In genomic region chr16:9366048-9366969, GRCh38 we compare ENCODE assay signal across 18 cellular contexts.
DNase-seq lines count a peak whose midpoint lies in the region; ATAC-seq, FAIRE-seq and TF ChIP-seq lines count a peak whose summit lies in the region.
"Had no signal": no experiment of that assay in that cellular context is flagged by ENCODE, and none has a peak within 500 bp of the region (broad histone marks: within the 10 kb centered on the region; RNA-seq: fewer than 3 reads in every experiment).

No MANE protein-coding gene starts in this region.

- WGBS in esophagus muscularis mucosa = 84% methylated on average over 8 of the region's 8 CpGs

- H3K27ac ChIP-seq in left ventricle myocardium inferior (replicated peaks) = peak overlapping the region; percentile 89
- peak overlapping the region; percentile 42 to 65 (median 56) for H3K27ac ChIP-seq in esophagus muscularis mucosa (replicated peaks in 1 of 4)
- H3K27ac ChIP-seq: A549; BLaER1 treated with 17β-estradiol and CSF1 and Interleukin-3, amounts not matched to agents 10 nM and 100 nM; PC-9 had no signal

- H3K4me1 ChIP-seq in left ventricle myocardium inferior (peaks cover 18% of the 10 kb centered on the region), esophagus muscularis mucosa (peaks cover 19 to 26% (median 22%) of the 10 kb centered on the region in 4 donors)
- H3K4me1 ChIP-seq: A549, HAP-1 had no signal

- no peaks in the 10 kb centered on the region for H3K4me1 Mint-ChIP-seq in osteocyte (ENCODE audit: unreplicated experiment)
- H3K4me1 Mint-ChIP-seq in type B pancreatic cell (ENCODE audit: unreplicated experiment) = peaks cover 7% of the 10 kb centered on the region

- no peak for ATAC-seq in left cardiac atrium

- H3K9me3 Mint-ChIP-seq in osteocyte (ENCODE audit: unreplicated experiment) (peaks cover 4% of the 10 kb centered on the region), type B pancreatic cell (no peaks in the 10 kb centered on the region)

- H3K36me3 ChIP-seq in left ventricle myocardium inferior = no peaks in the 10 kb centered on the region
- no peaks in the 10 kb centered on the region for H3K36me3 ChIP-seq in esophagus muscularis mucosa
- H3K36me3 ChIP-seq: BLaER1 treated with 17β-estradiol and CSF1 and Interleukin-3, amounts not matched to agents 10 nM and 100 nM; HAP-1 had no signal

- DNase-seq in left ventricle myocardium inferior (no peak), left cardiac atrium (no peak), esophagus muscularis mucosa (ENCODE audit: extremely low spot score) (peak; percentile 86), osteocyte (ENCODE audit: extremely low spot score, unreplicated experiment) (peak; percentile 64), type B pancreatic cell (ENCODE audit: extremely low spot score, unreplicated experiment) (peak; percentile 34), RCC 7860 (ENCODE audit: low spot score) (no peak), Kasumi-1 (lab: John Stamatoyannopoulos, UW) (no peak), NCI-H187 treated with DMSO at 0.1 percent for 48 hours (lab: John Stamatoyannopoulos, UW) (no peak)
- DNase-seq: DMS79 treated with DMSO at 0.1 percent for 48 hours, NCI-H1048, NCI-H146, NCI-H2081 treated with DMSO at 0.1 percent for 48 hours, NCI-H510A, NCI-H774, PC-9 had no signal

- no peak for TF ChIP-seq POLR2A in esophagus muscularis mucosa (IDR thresholded peaks at IDR 0.05; ENCODE audit: low read depth)

- H3K4me3 ChIP-seq in left ventricle myocardium inferior = peak overlapping the region; percentile 27
- H3K4me3 ChIP-seq in esophagus muscularis mucosa = no peak overlapping the region
- H3K4me3 ChIP-seq: A549; BLaER1 treated with 17β-estradiol and CSF1 and Interleukin-3, amounts not matched to agents 10 nM and 100 nM; HAP-1; PC-9 had no signal

- no peaks in the 10 kb centered on the region for H3K27me3 ChIP-seq in left ventricle myocardium inferior (ENCODE audit: low read depth)
- no peaks in the 10 kb centered on the region for H3K27me3 ChIP-seq in esophagus muscularis mucosa
- H3K27me3 ChIP-seq: BLaER1 treated with 17β-estradiol and CSF1 and Interleukin-3, amounts not matched to agents 10 nM and 100 nM had no signal

- no peak for FAIRE-seq in RCC 7860 (lab: Jason Lieb, UNC)
- FAIRE-seq: A549 had no signal

- no peak for TF ChIP-seq EP300 in esophagus muscularis mucosa (IDR thresholded peaks at IDR 0.05)

- no peak overlapping the region for H3K4me3 Mint-ChIP-seq in osteocyte (ENCODE audit: unreplicated experiment)
- H3K4me3 Mint-ChIP-seq in type B pancreatic cell = no peak overlapping the region

- no peaks in the 10 kb centered on the region for H3K36me3 Mint-ChIP-seq in osteocyte (ENCODE audit: unreplicated experiment)
- peaks cover 3% of the 10 kb centered on the region for H3K36me3 Mint-ChIP-seq in type B pancreatic cell

- intact Hi-C loops in left ventricle myocardium inferior (cut with micrococcal nuclease) (no loop called here), left cardiac atrium (cut with DNase I) (no loop called here), esophagus muscularis mucosa (cut with DNase I) (no loop called here)

- H3K27me3 Mint-ChIP-seq in osteocyte (ENCODE audit: unreplicated experiment) (no peaks in the 10 kb centered on the region), type B pancreatic cell (peaks cover 24% of the 10 kb centered on the region)

- TF ChIP-seq CTCF in left ventricle myocardium inferior (IDR thresholded peaks at IDR 0.05; ENCODE audit: borderline replicate concordance) (no peak), esophagus muscularis mucosa (IDR thresholded peaks at IDR 0.05) (no peak), osteocyte (IDR thresholded peaks at IDR 0.05) (no peak), type B pancreatic cell (conservative IDR thresholded peaks at IDR 0.05) (no peak)

- H3K27ac Mint-ChIP-seq in osteocyte (ENCODE audit: unreplicated experiment) = no peak overlapping the region
- H3K27ac Mint-ChIP-seq in type B pancreatic cell = no peak overlapping the region

- H3K9me3 ChIP-seq in left ventricle myocardium inferior (replicated peaks) (no peaks in the 10 kb centered on the region), esophagus muscularis mucosa (peaks cover 0 to 4% (median 0%) of the 10 kb centered on the region in 4 donors)
- H3K9me3 ChIP-seq: A549; BLaER1 treated with 17β-estradiol and CSF1 and Interleukin-3, amounts not matched to agents 10 nM and 100 nM; HAP-1 had no signal

Comparison
In these comparisons a context has a peak if more than half of its experiments do, and no peak if none do; other contexts are left out.
1. DNase-seq: peak in esophagus muscularis mucosa (single experiment), osteocyte (single experiment) and type B pancreatic cell (single experiment); none in left ventricle myocardium inferior (single experiment), left cardiac atrium (single experiment), RCC 7860 (single experiment), Kasumi-1 (0 of 2) and NCI-H187 treated with DMSO at 0.1 percent for 48 hours (single experiment).